Comparison of ENCODE assay signal across 9 cellular contexts in genomic region chrX:141982296-141982695, GRCh38.
"Had no signal": no experiment of that assay in that cellular context is flagged by ENCODE, and none has a peak within 500 bp of the region (broad histone marks: within the 10 kb centered on the region; RNA-seq: fewer than 3 reads in every experiment).

No MANE protein-coding gene starts in this region.

- H3K9ac ChIP-seq: GM23248 had no signal

- H3K9me3 ChIP-seq: HAP-1 had no signal

- H3K36me3 ChIP-seq: HAP-1 had no signal

- H3K4me2 ChIP-seq: GM23338 had no signal

- DNase-seq: GM23248, GOT3, H7, H9, HCEC 1CT, HFFc6 had no signal

- H3K4me3 ChIP-seq: GM23248, GM23338, HAP-1 had no signal

- H3K27ac ChIP-seq: GM23248 had no signal

- ATAC-seq: GM23338, HCT116 had no signal

- H2AFZ ChIP-seq: GM23248, GM23338 had no signal

- H3K4me1 ChIP-seq: HAP-1 had no signal
